8 cellular contexts compared by ENCODE assay signal in genomic region chr10:132458595-132459251, GRCh38.
DNase-seq lines count a peak whose midpoint lies in the region; ATAC-seq and TF ChIP-seq lines count a peak whose summit lies in the region.

No MANE protein-coding gene starts in this region.

- H3F3A ChIP-seq in OCI-LY1 (ENCODE audit: insufficient read depth, low read length): no peaks in the 10 kb centered on the region

- H3K4me2 ChIP-seq in OCI-LY1 (ENCODE audit: low read length): no peak overlapping the region

- H3K27me3 ChIP-seq in OCI-LY1 (ENCODE audit: insufficient read depth, low read length) (no peaks in the 10 kb centered on the region), foreskin keratinocyte (no peaks in the 10 kb centered on the region)

- H3K27ac ChIP-seq in OCI-LY1 (ENCODE audit: low read depth, low read length, poor library complexity, severe bottlenecking): no peak overlapping the region
- no peak overlapping the region for H3K27ac ChIP-seq in foreskin keratinocyte

- TF ChIP-seq CTCF in OCI-LY1 (IDR thresholded peaks at IDR 0.05; ENCODE audit: low read length): peak; percentile 77
- peak; percentile 90 for TF ChIP-seq CTCF in foreskin keratinocyte (conservative IDR thresholded peaks at IDR 0.05)

- no peaks in the 10 kb centered on the region for H4K20me1 ChIP-seq in OCI-LY1 (ENCODE audit: insufficient read depth, low read length)

- ATAC-seq in GM19397 (IDR thresholded peaks at IDR 0.05; ENCODE audit: unreplicated experiment) (peak; percentile 47), foreskin keratinocyte (peak; percentile 66), HG03097 (IDR thresholded peaks at IDR 0.05; ENCODE audit: low FRiP score, unreplicated experiment) (no peak)

- intact Hi-C loops in posterior cingulate gyrus (cut with DNase I): loop anchor here (1.0 to 5.0 kb wide), 3 partner anchors 79 to 179 kb away; partner anchors contain the start of gene INPP5A

- no peaks in the 10 kb centered on the region for H3K9me3 ChIP-seq in OCI-LY1 (ENCODE audit: low read length)

- H3K4me1 ChIP-seq in OCI-LY1 (ENCODE audit: insufficient read depth, low read length, severe bottlenecking): no peaks in the 10 kb centered on the region
- H3K4me1 ChIP-seq in foreskin keratinocyte: no peaks in the 10 kb centered on the region

- no peaks in the 10 kb centered on the region for H3K9me2 ChIP-seq in OCI-LY1 (ENCODE audit: low read depth, low read length)

- no peak overlapping the region for H3K9ac ChIP-seq in OCI-LY1 (ENCODE audit: low read length)

- H3K79me2 ChIP-seq in OCI-LY1 (ENCODE audit: insufficient read depth, low read length): no peaks in the 10 kb centered on the region

- H2AFZ ChIP-seq in OCI-LY1 (ENCODE audit: low read length): no peak overlapping the region

- no peaks in the 10 kb centered on the region for H3K36me3 ChIP-seq in OCI-LY1 (ENCODE audit: insufficient read depth, low read length)

- DNase-seq in AG20443 (ENCODE audit: low spot score) (peak; percentile 87), foreskin keratinocyte (no peak), posterior cingulate gyrus (peak in 8 of 10 donors; percentile 34 to 94 (median 74)), SIG-M5 treated with dmso at 0.1 percent for 504 hours (lab: John Stamatoyannopoulos, UW; ENCODE audit: unreplicated experiment) (no peak)
- peak; percentile 50 to 54 for DNase-seq in activated T-helper 1 cell treated with anti-CD3 and anti-CD28 coated beads, Interleukin-2, amount 50 U/mL, for 16 hours (ENCODE audit: low read depth in 1 of 2, low spot score in 1 of 2)

- H3K4me3 ChIP-seq in OCI-LY1 (ENCODE audit: low read depth, low read length, poor library complexity, severe bottlenecking): no peak overlapping the region

Comparison
In these comparisons a context has a peak if more than half of its experiments do, and no peak if none do; other contexts are left out.
1. DNase-seq: peak in AG20443 (single experiment), activated T-helper 1 cell treated with anti-CD3 and anti-CD28 coated beads, Interleukin-2, amount 50 U/mL, for 16 hours (2 of 2) and posterior cingulate gyrus (8 of 10); none in foreskin keratinocyte (0 of 2) and SIG-M5 treated with dmso at 0.1 percent for 504 hours (single experiment).